In the genomic region with DNA sequence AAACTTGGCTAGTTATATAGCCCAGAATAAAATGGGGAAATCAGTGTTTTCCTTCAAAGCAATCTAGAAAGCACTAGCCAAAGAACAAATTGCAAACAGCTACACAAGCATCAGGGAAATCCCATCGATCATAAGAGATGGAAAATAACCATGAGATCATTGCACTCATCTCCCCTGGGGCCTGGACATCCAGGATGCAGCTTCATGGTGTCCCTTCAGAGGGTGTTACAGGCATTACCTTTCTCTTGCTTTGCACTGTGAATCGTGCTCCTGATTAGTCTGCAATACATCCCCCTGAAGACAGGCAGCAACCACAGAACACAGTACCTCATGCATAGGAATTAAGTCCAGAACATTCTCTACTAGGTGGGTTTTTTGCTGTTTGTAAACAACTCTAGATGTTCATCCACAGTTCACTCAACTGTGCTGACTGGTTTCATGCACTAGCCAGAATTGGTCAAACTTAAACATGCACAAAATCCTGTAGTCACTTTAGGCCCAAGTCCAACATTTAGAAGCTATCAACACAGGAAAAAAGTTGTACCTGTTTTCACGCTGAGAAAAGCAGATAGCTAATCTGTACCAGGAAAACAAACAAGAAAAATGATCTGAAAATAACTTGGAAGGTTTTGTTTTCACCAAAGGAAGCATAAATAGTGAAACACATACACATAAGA, we compare ENCODE assay signal across 17 cellular contexts.
DNase-seq lines count a peak whose midpoint lies in the region; ATAC-seq, FAIRE-seq and TF ChIP-seq lines count a peak whose summit lies in the region.
"Had no signal": no experiment of that assay in that cellular context is flagged by ENCODE, and none has a peak within 500 bp of the region (broad histone marks: within the 10 kb centered on the region; RNA-seq: fewer than 3 reads in every experiment).

No MANE protein-coding gene starts in this region.

- intact Hi-C loops in mammary epithelial cell (cut with micrococcal nuclease) = no loop called here
- intact Hi-C loops in activated T-helper 2 cell treated with anti-CD3 and anti-CD28 coated beads, Interferon-gamma antibody, Interleukin-2, Interleukin-4, amounts not matched to agents 10 μg/mL and 5 μg/mL and 100 μg/mL, durations not matched to agents 14 hours and 24 hours and 36 hours (cut with micrococcal nuclease) = no loop called here

- 61% methylated on average over 3 of the region's 3 CpGs for WGBS in mammary epithelial cell (ENCODE audit: low coverage, missing lambda C conversion rate)

- H3K36me3 ChIP-seq in mammary epithelial cell (ENCODE audit: insufficient read depth, low read length) = no peaks in the 10 kb centered on the region

- in situ Hi-C loops in mammary epithelial cell (cut with MboI; ENCODE audit: low sequenced_read_pairs in 2 of 2) = no loop called here

- H3K27ac ChIP-seq in mammary epithelial cell (ENCODE audit: insufficient read depth, low read depth, low read length) = no peak overlapping the region

- peak overlapping the region; percentile 18 for H2AFZ ChIP-seq in mammary epithelial cell (ENCODE audit: low read depth, low read length)

- ATAC-seq in left lobe of liver (peak; percentile 64), HG02678 (IDR thresholded peaks at IDR 0.05; ENCODE audit: unreplicated experiment) (no peak)
- ATAC-seq in stimulated activated memory B cell treated with anti-CD40 and anti-IgM and Interleukin-4, amounts not matched to agents 10 μg/mL and 1 μg/mL and 100 μg/mL, for 72 hours = peak; percentile 54

- BruUV-seq in mammary epithelial cell (replicated peaks; lab: Mats Ljungman, UMichigan) = no TSS peak

- CTCF ChIA-PET in mammary epithelial cell (lab: Charles Lee; ENCODE audit: low non-redundant PET) = no interaction called here

- no peaks in the 10 kb centered on the region for H3K9me3 ChIP-seq in mammary epithelial cell (replicated peaks; ENCODE audit: insufficient read depth, low read length)

- no peaks in the 10 kb centered on the region for H3K27me3 Mint-ChIP-seq in stimulated activated memory B cell treated with anti-CD40 and anti-IgM and Interleukin-4, amounts not matched to agents 10 μg/mL and 1 μg/mL and 100 μg/mL, for 72 hours
- H3K27me3 Mint-ChIP-seq in activated T-helper 2 cell treated with anti-CD3 and anti-CD28 coated beads, Interferon-gamma antibody, Interleukin-2, Interleukin-4, amounts not matched to agents 10 μg/mL and 5 μg/mL and 100 μg/mL, durations not matched to agents 14 hours and 24 hours and 36 hours (ENCODE audit: low read depth) = no peaks in the 10 kb centered on the region
- H3K27me3 Mint-ChIP-seq: activated CD4-positive, alpha-beta memory T cell treated with anti-CD3 and anti-CD28 coated beads for 36 hours had no signal

- H3K9me3 Mint-ChIP-seq in stimulated activated memory B cell treated with anti-CD40 and anti-IgM and Interleukin-4, amounts not matched to agents 10 μg/mL and 1 μg/mL and 100 μg/mL, for 72 hours = no peaks in the 10 kb centered on the region
- no peaks in the 10 kb centered on the region for H3K9me3 Mint-ChIP-seq in activated T-helper 2 cell treated with anti-CD3 and anti-CD28 coated beads, Interferon-gamma antibody, Interleukin-2, Interleukin-4, amounts not matched to agents 10 μg/mL and 5 μg/mL and 100 μg/mL, durations not matched to agents 14 hours and 24 hours and 36 hours
- H3K9me3 Mint-ChIP-seq: activated CD4-positive, alpha-beta memory T cell treated with anti-CD3 and anti-CD28 coated beads for 36 hours; T-helper 2 cell treated with Interferon-gamma antibody and Interleukin-4, amounts not matched to agents 5 μg/mL and 100 μg/mL, for 36 hours had no signal

- dilution Hi-C loops in mammary epithelial cell (cut with HindIII; ENCODE audit: low sequenced_read_pairs) = no loop called here

- no peaks in the 10 kb centered on the region for H3K27me3 ChIP-seq in mammary epithelial cell (ENCODE audit: insufficient read depth, low read length)

- no peak overlapping the region for H3K4me3 ChIP-seq in mammary epithelial cell (replicated peaks in 1 of 3; ENCODE audit: insufficient read depth in 1 of 3, low read depth in 2 of 3, low read length in 3 of 3)
- H3K4me3 ChIP-seq: lung had no signal

- no peak for TF ChIP-seq CTCF in mammary epithelial cell (conservative IDR thresholded peaks at IDR 0.05 in 1 of 2, IDR thresholded peaks at IDR 0.05 in 1 of 2; ENCODE audit: extremely low read depth in 1 of 2, insufficient read depth in 1 of 2, low read depth in 1 of 2, low read length in 2 of 2)

- FAIRE-seq in GM19239 (lab: Jason Lieb, UNC) (peak; percentile 39), RCC 7860 (lab: Jason Lieb, UNC) (no peak)
- FAIRE-seq: endometrium had no signal

- no peaks in the 10 kb centered on the region for H3K79me2 ChIP-seq in mammary epithelial cell (ENCODE audit: insufficient read depth, low read length)

- H4K20me1 ChIP-seq in mammary epithelial cell (ENCODE audit: insufficient read depth, low read length) = no peaks in the 10 kb centered on the region

- H3K9ac ChIP-seq in mammary epithelial cell (ENCODE audit: insufficient read depth, low read length) = no peak overlapping the region

- H3K4me1 ChIP-seq in mammary epithelial cell (ENCODE audit: insufficient read depth, low read length) = peaks cover 38% of the 10 kb centered on the region

- no peak overlapping the region for H3K4me3 Mint-ChIP-seq in stimulated activated memory B cell treated with anti-CD40 and anti-IgM and Interleukin-4, amounts not matched to agents 10 μg/mL and 1 μg/mL and 100 μg/mL, for 72 hours
- no peak overlapping the region for H3K4me3 Mint-ChIP-seq in activated T-helper 2 cell treated with anti-CD3 and anti-CD28 coated beads, Interferon-gamma antibody, Interleukin-2, Interleukin-4, amounts not matched to agents 10 μg/mL and 5 μg/mL and 100 μg/mL, durations not matched to agents 14 hours and 24 hours and 36 hours (ENCODE audit: low read depth)
- H3K4me3 Mint-ChIP-seq: activated CD4-positive, alpha-beta memory T cell treated with anti-CD3 and anti-CD28 coated beads for 36 hours; T-helper 2 cell treated with Interferon-gamma antibody and Interleukin-4, amounts not matched to agents 5 μg/mL and 100 μg/mL, for 36 hours had no signal

- peaks cover 19% of the 10 kb centered on the region for H3K36me3 Mint-ChIP-seq in stimulated activated memory B cell treated with anti-CD40 and anti-IgM and Interleukin-4, amounts not matched to agents 10 μg/mL and 1 μg/mL and 100 μg/mL, for 72 hours
- H3K36me3 Mint-ChIP-seq in activated T-helper 2 cell treated with anti-CD3 and anti-CD28 coated beads, Interferon-gamma antibody, Interleukin-2, Interleukin-4, amounts not matched to agents 10 μg/mL and 5 μg/mL and 100 μg/mL, durations not matched to agents 14 hours and 24 hours and 36 hours (ENCODE audit: low read depth) = no peaks in the 10 kb centered on the region
- H3K36me3 Mint-ChIP-seq: activated CD4-positive, alpha-beta memory T cell treated with anti-CD3 and anti-CD28 coated beads for 36 hours had no signal

- no peak overlapping the region for H3K4me2 ChIP-seq in mammary epithelial cell (ENCODE audit: insufficient read depth, low read depth, low read length)

- no peak for DNase-seq in GM19239 (ENCODE audit: insufficient read length, low spot score)
- DNase-seq in mammary epithelial cell = no peak
- DNase-seq in left lobe of liver (ENCODE audit: low spot score) = no peak
- no peak for DNase-seq in RCC 7860 (ENCODE audit: low spot score)
- DNase-seq in activated T-helper 2 cell treated with anti-CD3 and anti-CD28 coated beads, Interferon-gamma antibody, Interleukin-2, Interleukin-4, amounts not matched to agents 10 μg/mL and 5 μg/mL and 100 μg/mL, durations not matched to agents 14 hours and 24 hours and 36 hours (ENCODE audit: low spot score) = no peak
- no peak for DNase-seq in NCI-H748 treated with DMSO at 0.1 percent for 48 hours (lab: John Stamatoyannopoulos, UW)
- DNase-seq: activated CD4-positive, alpha-beta memory T cell treated with anti-CD3 and anti-CD28 coated beads for 36 hours; C1 segment of cervical spinal cord; caudate nucleus; NCI-H1694; NCI-H524 treated with DMSO at 0.1 percent for 48 hours; stimulated activated CD4-positive, alpha-beta T cell treated with anti-CD3 and anti-CD28 coated beads, Interleukin-15, amount 100 ng/mL, for 24 hours had no signal

- peaks cover 63% of the 10 kb centered on the region for H3K4me1 Mint-ChIP-seq in stimulated activated memory B cell treated with anti-CD40 and anti-IgM and Interleukin-4, amounts not matched to agents 10 μg/mL and 1 μg/mL and 100 μg/mL, for 72 hours
- peaks cover 6% of the 10 kb centered on the region for H3K4me1 Mint-ChIP-seq in activated T-helper 2 cell treated with anti-CD3 and anti-CD28 coated beads, Interferon-gamma antibody, Interleukin-2, Interleukin-4, amounts not matched to agents 10 μg/mL and 5 μg/mL and 100 μg/mL, durations not matched to agents 14 hours and 24 hours and 36 hours (ENCODE audit: low read depth)

- H3K27ac Mint-ChIP-seq in stimulated activated memory B cell treated with anti-CD40 and anti-IgM and Interleukin-4, amounts not matched to agents 10 μg/mL and 1 μg/mL and 100 μg/mL, for 72 hours = peak overlapping the region; percentile 51
- no peak overlapping the region for H3K27ac Mint-ChIP-seq in activated T-helper 2 cell treated with anti-CD3 and anti-CD28 coated beads, Interferon-gamma antibody, Interleukin-2, Interleukin-4, amounts not matched to agents 10 μg/mL and 5 μg/mL and 100 μg/mL, durations not matched to agents 14 hours and 24 hours and 36 hours
- H3K27ac Mint-ChIP-seq: activated CD4-positive, alpha-beta memory T cell treated with anti-CD3 and anti-CD28 coated beads for 36 hours; T-helper 2 cell treated with Interferon-gamma antibody and Interleukin-4, amounts not matched to agents 5 μg/mL and 100 μg/mL, for 36 hours had no signal
